In genomic region chr9:38639577-38639940, GRCh38 we compare ENCODE assay signal across 16 cellular contexts. TPM values are rescaled to one million over a fixed set of nuclear protein-coding genes. Genes with fewer than 3 reads are reported as not detected.
A peak's percentile ranks its signal among the peaks of the same experiment; 100 is the strongest.
DNase-seq lines count a peak whose midpoint lies in the region; ATAC-seq and TF ChIP-seq lines count a peak whose summit lies in the region.
"Had no signal": no experiment of that assay in that cellular context is flagged by ENCODE, and none has a peak within 500 bp of the region (broad histone marks: within the 10 kb centered on the region; RNA-seq: fewer than 3 reads in every experiment).

No MANE protein-coding gene starts in this region.

- H3K79me2 ChIP-seq in PC-9 (ENCODE audit: low read depth): no peaks in the 10 kb centered on the region

- H2AFZ ChIP-seq in PC-9: no peak overlapping the region

- no TSS peak for BruUV-seq in PC-9 (replicated peaks; lab: Mats Ljungman, UMichigan)

- CTCF ChIA-PET in PC-9 (lab: Charles Lee): no interaction called here

- POLR2A ChIA-PET in PC-9 (lab: Charles Lee; ENCODE audit: unreplicated experiment): no interaction called here

- no peaks in the 10 kb centered on the region for H4K20me1 ChIP-seq in PC-9 (ENCODE audit: insufficient read depth)
- H4K20me1 ChIP-seq: BLaER1 treated with 17β-estradiol and CSF1 and Interleukin-3, amounts not matched to agents 10 nM and 100 nM had no signal

- no peaks in the 10 kb centered on the region for H3K9me2 ChIP-seq in PC-9 (ENCODE audit: insufficient read depth)

- TF ChIP-seq EP300 in esophagus muscularis mucosa (IDR thresholded peaks at IDR 0.05): no peak

- H3K27me3 ChIP-seq in PC-9 (ENCODE audit: insufficient read depth, low read depth) (no peaks in the 10 kb centered on the region), esophagus muscularis mucosa (peaks cover 0 to 36% (median 0%) of the 10 kb centered on the region in 4 donors), upper lobe of right lung (no peaks in the 10 kb centered on the region)
- H3K27me3 ChIP-seq: BLaER1 treated with 17β-estradiol and CSF1 and Interleukin-3, amounts not matched to agents 10 nM and 100 nM had no signal

- H3K4me2 ChIP-seq in PC-9: peak overlapping the region; percentile 38; the same call in 1 of the 2 replicates
- H3K4me2 ChIP-seq: BLaER1 treated with 17β-estradiol and CSF1 and Interleukin-3, amounts not matched to agents 10 nM and 100 nM had no signal

- H3K4me1 ChIP-seq in PC-9 (replicated peaks; ENCODE audit: insufficient read depth): peaks cover 10% of the 10 kb centered on the region; the same call in 1 of the 2 replicates
- no peaks in the 10 kb centered on the region for H3K4me1 ChIP-seq in esophagus muscularis mucosa
- H3K4me1 ChIP-seq in upper lobe of right lung: no peaks in the 10 kb centered on the region

- TF ChIP-seq POLR2A in esophagus muscularis mucosa (IDR thresholded peaks at IDR 0.05; ENCODE audit: low read depth): no peak

- H3K36me3 ChIP-seq in PC-9 (ENCODE audit: low read depth) (no peaks in the 10 kb centered on the region), esophagus muscularis mucosa (no peaks in the 10 kb centered on the region), upper lobe of right lung (no peaks in the 10 kb centered on the region)
- H3K36me3 ChIP-seq: BLaER1 treated with 17β-estradiol and CSF1 and Interleukin-3, amounts not matched to agents 10 nM and 100 nM had no signal

- TF ChIP-seq CTCF in PC-9 (conservative IDR thresholded peaks at IDR 0.05): no peak
- TF ChIP-seq CTCF in esophagus muscularis mucosa (IDR thresholded peaks at IDR 0.05): no peak
- TF ChIP-seq CTCF in upper lobe of right lung (IDR thresholded peaks at IDR 0.05): no peak

- 88% methylated on average over 6 of the region's 6 CpGs for WGBS in esophagus muscularis mucosa

- H3F3A ChIP-seq in PC-9 (ENCODE audit: insufficient read depth, low read depth): peaks cover 8% of the 10 kb centered on the region; the same call in 1 of the 2 replicates

- H3K27ac ChIP-seq in PC-9 (peak overlapping the region; percentile 57), esophagus muscularis mucosa (replicated peaks in 1 of 4) (no peak overlapping the region), upper lobe of right lung (no peak overlapping the region)
- H3K27ac ChIP-seq: BLaER1 treated with 17β-estradiol and CSF1 and Interleukin-3, amounts not matched to agents 10 nM and 100 nM had no signal

- ATAC-seq in upper lobe of right lung: peak; percentile 21
- ATAC-seq: CD8-positive, alpha-beta T cell had no signal

- intact Hi-C loops in PC-9 (cut with micrococcal nuclease; ENCODE audit: unreplicated experiment): no loop called here
- intact Hi-C loops in esophagus muscularis mucosa (cut with DNase I): no loop called here
- intact Hi-C loops in upper lobe of right lung (cut with DNase I): no loop called here

- DNase-seq in MV-4-11 (lab: John Stamatoyannopoulos, UW): peak; percentile 48
- no peak for DNase-seq in PC-9
- DNase-seq in esophagus muscularis mucosa (ENCODE audit: extremely low spot score): peak; percentile 42
- DNase-seq in upper lobe of right lung: no peak
- DNase-seq in germinal center (ENCODE audit: low spot score): no peak
- DNase-seq in occipital lobe (lab: John Stamatoyannopoulos, UW): no peak
- DNase-seq in stimulated activated CD4-positive, alpha-beta T cell treated with anti-CD3 and anti-CD28 coated beads, Interleukin-12 subunit alpha, Interleukin-12 subunit beta, amount 100 ng/mL, for 4 hours: no peak
- DNase-seq: Calu3; CD8-positive, alpha-beta T cell; DMS79 treated with DMSO at 0.1 percent for 48 hours; GF-D8; H9 had no signal

- H3K9me3 ChIP-seq in PC-9 (ENCODE audit: insufficient read depth, low read depth) (no peaks in the 10 kb centered on the region), esophagus muscularis mucosa (no peaks in the 10 kb centered on the region), upper lobe of right lung (no peaks in the 10 kb centered on the region)
- H3K9me3 ChIP-seq: BLaER1 treated with 17β-estradiol and CSF1 and Interleukin-3, amounts not matched to agents 10 nM and 100 nM had no signal

- H3K4me3 ChIP-seq in PC-9 (no peak overlapping the region), esophagus muscularis mucosa (no peak overlapping the region), upper lobe of right lung (no peak overlapping the region)
- H3K4me3 ChIP-seq: BLaER1 treated with 17β-estradiol and CSF1 and Interleukin-3, amounts not matched to agents 10 nM and 100 nM had no signal

RNA-seq across cellular contexts. Expression of gene ANKRD18A, which starts 19.2 kb away (rescaled TPM):
- total RNA-seq in PC-9 (2021): 4.2 and 4.9 TPM in 2 replicates
- total RNA-seq in esophagus muscularis mucosa: under 1 TPM in 3 of 4 donors, not detected in 1; 0.11 to 0.58 (median 0.17) TPM
- total RNA-seq in upper lobe of right lung: 1.0 TPM
- 6.9 TPM for total RNA-seq in occipital lobe
- total RNA-seq: A172, B cell, HT1080 had no signal

Comparison
In these comparisons a context has a peak if more than half of its experiments do, and no peak if none do; other contexts are left out.
1. DNase-seq: peak in MV-4-11 (single experiment) and esophagus muscularis mucosa (single experiment); none in PC-9 (0 of 2), upper lobe of right lung (single experiment), germinal center (single experiment), occipital lobe (single experiment) and stimulated activated CD4-positive, alpha-beta T cell treated with anti-CD3 and anti-CD28 coated beads, Interleukin-12 subunit alpha, Interleukin-12 subunit beta, amount 100 ng/mL, for 4 hours (single experiment).